In genomic region chr19:11418518-11419506, GRCh38 we compare ENCODE assay signal across 8 cellular contexts. TPM values are rescaled to one million over a fixed set of nuclear protein-coding genes. Genes with fewer than 3 reads are reported as not detected.
DNase-seq lines count a peak whose midpoint lies in the region; TF ChIP-seq lines count a peak whose summit lies in the region.

Gene RGL3 (minus strand): TSS chr19:11419314. CDS start chr19:11419278, 36 bp downstream.

- no peaks in the 10 kb centered on the region for H4K20me1 ChIP-seq in PC-9 (ENCODE audit: insufficient read depth)

- POLR2A ChIA-PET in PC-9 (lab: Charles Lee; ENCODE audit: unreplicated experiment), result interaction anchor here (0.5 to 0.8 kb wide), 7 partner anchors 12 to 277 kb away, joined by 3 to 20 read pairs (median 6); partner anchors contain the start of gene ECSIT

- peak within 1 kb of the TSS; percentile 91 for H2AFZ ChIP-seq in PC-9

- DNase-seq in H7 (peak; percentile 92), PC-9 (peak; percentile 56 to 70), cardiac muscle cell (ENCODE audit: low read depth in 1 of 2, low spot score in 1 of 2) (peak in 1 of 2 donors; percentile 68), prostate gland (ENCODE audit: low spot score) (peak; percentile 17), middle frontal gyrus (ENCODE audit: extremely low spot score, low spot score) (no peak), SKM-1 (lab: John Stamatoyannopoulos, UW; ENCODE audit: unreplicated experiment) (no peak), brain microvascular endothelial cell (no peak)
- no peak for DNase-seq in activated T-helper 1 cell treated with anti-CD3 and anti-CD28 coated beads, Interleukin-12 subunit alpha, Interleukin-12 subunit beta, Interleukin-2, Interleukin-4 antibody, amounts not matched to agents 30 ng/mL and 10 ng/mL and 1 ng/mL, durations not matched to agents 14 hours and 24 hours and 36 hours (ENCODE audit: low spot score)

- CTCF ChIA-PET in PC-9 (lab: Charles Lee), result interaction anchor here (0.6 to 1.6 kb wide), 6 partner anchors 35 to 482 kb away, joined by 4 to 27 read pairs (median 6); partner anchors contain the start of gene EPOR

- H3K27ac ChIP-seq in PC-9 (peak within 1 kb of the TSS; percentile 53), cardiac muscle cell (no peak within 1 kb of the TSS), prostate gland (no peak within 1 kb of the TSS), brain microvascular endothelial cell (no peak within 1 kb of the TSS)

- H3K9me3 ChIP-seq in PC-9 (ENCODE audit: insufficient read depth, low read depth) (no peaks in the 10 kb centered on the region), cardiac muscle cell (ENCODE audit: low read depth) (no peaks in the 10 kb centered on the region), prostate gland (no peaks in the 10 kb centered on the region)

- H3K36me3 ChIP-seq in H7 (replicated peaks; ENCODE audit: control insufficient read depth, insufficient read depth, low read length) (peaks cover 4% of the 10 kb centered on the region), PC-9 (ENCODE audit: low read depth) (peaks cover 15% of the 10 kb centered on the region), cardiac muscle cell (no peaks in the 10 kb centered on the region), prostate gland (no peaks in the 10 kb centered on the region), brain microvascular endothelial cell (replicated peaks) (no peaks in the 10 kb centered on the region)

- H3K4me2 ChIP-seq in PC-9, result peak within 1 kb of the TSS; percentile 75

- peaks cover 63% of the 10 kb centered on the region for H3F3A ChIP-seq in PC-9 (ENCODE audit: insufficient read depth, low read depth)

- peak within 1 kb of the TSS; percentile 79 for H3K4me3 ChIP-seq in H7 (ENCODE audit: insufficient read depth, low read depth, low read length)
- peak within 1 kb of the TSS; percentile 96 for H3K4me3 ChIP-seq in PC-9
- peak within 1 kb of the TSS; percentile 44 for H3K4me3 ChIP-seq in cardiac muscle cell
- H3K4me3 ChIP-seq in prostate gland, result peak within 1 kb of the TSS; percentile 21 to 30
- no peak within 1 kb of the TSS for H3K4me3 ChIP-seq in brain microvascular endothelial cell (ENCODE audit: low read depth, low read length)

- no peaks in the 10 kb centered on the region for H3K36me3 Mint-ChIP-seq in activated T-helper 1 cell treated with anti-CD3 and anti-CD28 coated beads, Interleukin-12 subunit alpha, Interleukin-12 subunit beta, Interleukin-2, Interleukin-4 antibody, amounts not matched to agents 30 ng/mL and 10 ng/mL and 1 ng/mL, durations not matched to agents 14 hours and 24 hours and 36 hours (ENCODE audit: low read depth)

- H3K79me2 ChIP-seq in PC-9 (ENCODE audit: low read depth), result peaks cover 16% of the 10 kb centered on the region

- TF ChIP-seq POLR2A in prostate gland (IDR thresholded peaks at IDR 0.05), result peak; percentile 11

- peaks cover 62% of the 10 kb centered on the region for H3K27me3 Mint-ChIP-seq in activated T-helper 1 cell treated with anti-CD3 and anti-CD28 coated beads, Interleukin-12 subunit alpha, Interleukin-12 subunit beta, Interleukin-2, Interleukin-4 antibody, amounts not matched to agents 30 ng/mL and 10 ng/mL and 1 ng/mL, durations not matched to agents 14 hours and 24 hours and 36 hours (ENCODE audit: insufficient read depth)

- H3K4me1 ChIP-seq in PC-9 (replicated peaks; ENCODE audit: insufficient read depth) (peaks cover 23% of the 10 kb centered on the region), cardiac muscle cell (ENCODE audit: low read depth) (peaks cover 6% of the 10 kb centered on the region), prostate gland (replicated peaks) (no peaks in the 10 kb centered on the region)

- no peak; the same call in 1 of the 2 replicates for TF ChIP-seq CTCF in PC-9 (conservative IDR thresholded peaks at IDR 0.05)
- no peak for TF ChIP-seq CTCF in cardiac muscle cell (IDR thresholded peaks at IDR 0.05; ENCODE audit: low read depth, low read length)
- TF ChIP-seq CTCF in prostate gland (IDR thresholded peaks at IDR 0.05), result no peak
- no peak for TF ChIP-seq CTCF in brain microvascular endothelial cell (IDR thresholded peaks at IDR 0.05; ENCODE audit: low read depth, low read length, missing control alignments)

- H3K4me1 Mint-ChIP-seq in activated T-helper 1 cell treated with anti-CD3 and anti-CD28 coated beads, Interleukin-12 subunit alpha, Interleukin-12 subunit beta, Interleukin-2, Interleukin-4 antibody, amounts not matched to agents 30 ng/mL and 10 ng/mL and 1 ng/mL, durations not matched to agents 14 hours and 24 hours and 36 hours (ENCODE audit: low read depth), result peaks cover 31% of the 10 kb centered on the region

- H3K27ac Mint-ChIP-seq in activated T-helper 1 cell treated with anti-CD3 and anti-CD28 coated beads, Interleukin-12 subunit alpha, Interleukin-12 subunit beta, Interleukin-2, Interleukin-4 antibody, amounts not matched to agents 30 ng/mL and 10 ng/mL and 1 ng/mL, durations not matched to agents 14 hours and 24 hours and 36 hours, result no peak within 1 kb of the TSS

- H3K4me3 Mint-ChIP-seq in activated T-helper 1 cell treated with anti-CD3 and anti-CD28 coated beads, Interleukin-12 subunit alpha, Interleukin-12 subunit beta, Interleukin-2, Interleukin-4 antibody, amounts not matched to agents 30 ng/mL and 10 ng/mL and 1 ng/mL, durations not matched to agents 14 hours and 24 hours and 36 hours, result no peak within 1 kb of the TSS

- H3K27me3 ChIP-seq in H7 (ENCODE audit: control insufficient read depth, insufficient read depth, low read length) (peaks cover 61% of the 10 kb centered on the region), PC-9 (ENCODE audit: insufficient read depth, low read depth) (no peaks in the 10 kb centered on the region), cardiac muscle cell (peaks cover 42% of the 10 kb centered on the region), prostate gland (replicated peaks; ENCODE audit: insufficient read depth) (no peaks in the 10 kb centered on the region), brain microvascular endothelial cell (replicated peaks) (peaks cover 46% of the 10 kb centered on the region)

- TSS peak; percentile 83 for BruUV-seq in PC-9 (replicated peaks; lab: Mats Ljungman, UMichigan)

- no peaks in the 10 kb centered on the region for H3K9me3 Mint-ChIP-seq in activated T-helper 1 cell treated with anti-CD3 and anti-CD28 coated beads, Interleukin-12 subunit alpha, Interleukin-12 subunit beta, Interleukin-2, Interleukin-4 antibody, amounts not matched to agents 30 ng/mL and 10 ng/mL and 1 ng/mL, durations not matched to agents 14 hours and 24 hours and 36 hours

- in situ Hi-C loops in brain microvascular endothelial cell (cut with HindIII; ENCODE audit: low pct_ligation_motif_present, low sequenced_read_pairs), result no loop called here

- no peaks in the 10 kb centered on the region for H3K9me2 ChIP-seq in PC-9 (ENCODE audit: insufficient read depth)

- intact Hi-C loops in PC-9 (cut with micrococcal nuclease; ENCODE audit: unreplicated experiment), result no loop called here
- intact Hi-C loops in prostate gland (cut with DNase I), result no loop called here
- intact Hi-C loops in activated T-helper 1 cell treated with anti-CD3 and anti-CD28 coated beads, Interleukin-12 subunit alpha, Interleukin-12 subunit beta, Interleukin-2, Interleukin-4 antibody, amounts not matched to agents 30 ng/mL and 10 ng/mL and 1 ng/mL, durations not matched to agents 14 hours and 24 hours and 36 hours (cut with micrococcal nuclease), result no loop called here

- 10% methylated on average over 53 of the region's 73 CpGs for WGBS in prostate gland

RNA-seq across cellular contexts. Expression of gene RGL3, which starts in this region (rescaled TPM):
- 1.6 and 7.8 TPM in 2 replicates for total RNA-seq in H7 (2014; rRNA removed; shearing (Covaris generic))
- total RNA-seq in PC-9 (2021) (100 and 125 TPM in 2 replicates), cardiac muscle cell (29.2 and 52.1 TPM in 2 replicates), prostate gland (1 to 10 TPM; 5.1 to 8.6 TPM)
- 32.2 and 38.9 TPM in 2 replicates for polyA plus RNA-seq in cardiac muscle cell
- not detected in 2 replicates for total RNA-seq in activated T-helper 1 cell treated with anti-CD3 and anti-CD28 coated beads, Interleukin-12 subunit alpha, Interleukin-12 subunit beta, Interleukin-2, Interleukin-4 antibody, amounts not matched to agents 30 ng/mL and 10 ng/mL and 1 ng/mL, durations not matched to agents 14 hours and 24 hours and 36 hours

Comparison
In these comparisons a context has a peak if more than half of its experiments do, and no peak if none do; other contexts are left out.
1. DNase-seq: peak in H7 (single experiment), PC-9 (2 of 2) and prostate gland (single experiment); none in middle frontal gyrus (single experiment), activated T-helper 1 cell treated with anti-CD3 and anti-CD28 coated beads, Interleukin-12 subunit alpha, Interleukin-12 subunit beta, Interleukin-2, Interleukin-4 antibody, amounts not matched to agents 30 ng/mL and 10 ng/mL and 1 ng/mL, durations not matched to agents 14 hours and 24 hours and 36 hours (single experiment), SKM-1 (single experiment) and brain microvascular endothelial cell (single experiment).